Comparison of ENCODE assay signal across 8 cellular contexts in genomic region chr16:78002915-78003538, GRCh38. TPM values are rescaled to one million over a fixed set of nuclear protein-coding genes. Genes with fewer than 3 reads are reported as not detected.
DNase-seq lines count a peak whose midpoint lies in the region; ATAC-seq, FAIRE-seq and TF ChIP-seq lines count a peak whose summit lies in the region.

No MANE protein-coding gene starts in this region.

- H3K4me1 Mint-ChIP-seq in T-helper 17 cell, result no peaks in the 10 kb centered on the region
- H3K4me1 Mint-ChIP-seq in astrocyte (ENCODE audit: low read depth, unreplicated experiment), result no peaks in the 10 kb centered on the region

- H3K27me3 Mint-ChIP-seq in T-helper 17 cell (peaks cover 28% of the 10 kb centered on the region), astrocyte (ENCODE audit: low read depth, unreplicated experiment) (no peaks in the 10 kb centered on the region)

- peaks cover 3% of the 10 kb centered on the region for H3K9me3 Mint-ChIP-seq in astrocyte (ENCODE audit: unreplicated experiment)

- no peak overlapping the region for H3K27ac ChIP-seq in astrocyte (ENCODE audit: low read depth, low read length)
- H3K27ac ChIP-seq in hepatocyte, result no peak overlapping the region
- no peak overlapping the region for H3K27ac ChIP-seq in gastrocnemius medialis

- H3K9me3 ChIP-seq in T-helper 17 cell (ENCODE audit: control insufficient read depth, low read length, poor library complexity, severe bottlenecking) (no peaks in the 10 kb centered on the region), astrocyte (ENCODE audit: insufficient read depth, low read depth, low read length) (no peaks in the 10 kb centered on the region), hepatocyte (ENCODE audit: low read depth) (no peaks in the 10 kb centered on the region), gastrocnemius medialis (no peaks in the 10 kb centered on the region)

- H2AFZ ChIP-seq in astrocyte (ENCODE audit: low read depth, low read length), result peak overlapping the region; percentile 29
- H2AFZ ChIP-seq in hepatocyte, result no peak overlapping the region

- H3K79me2 ChIP-seq in astrocyte (ENCODE audit: insufficient read depth, low read length) (no peaks in the 10 kb centered on the region), hepatocyte (no peaks in the 10 kb centered on the region)

- H3K4me3 Mint-ChIP-seq in T-helper 17 cell (no peak overlapping the region), astrocyte (ENCODE audit: unreplicated experiment) (no peak overlapping the region)

- no peak for TF ChIP-seq POLR2A in gastrocnemius medialis (IDR thresholded peaks at IDR 0.05)

- peak; percentile 96 for ATAC-seq in HG02870 (IDR thresholded peaks at IDR 0.05; ENCODE audit: unreplicated experiment)
- peak; percentile 89 for ATAC-seq in T-helper 17 cell
- peak; percentile 58 to 65 for ATAC-seq in gastrocnemius medialis

- H3K27ac Mint-ChIP-seq in T-helper 17 cell, result peak overlapping the region; percentile 19
- H3K27ac Mint-ChIP-seq in astrocyte (ENCODE audit: unreplicated experiment), result peak overlapping the region; percentile 43

- no peak overlapping the region for H3K4me3 ChIP-seq in astrocyte (ENCODE audit: insufficient read depth, low read depth, low read length)
- H3K4me3 ChIP-seq in hepatocyte, result no peak overlapping the region
- H3K4me3 ChIP-seq in gastrocnemius medialis, result no peak overlapping the region

- TF ChIP-seq CTCF in astrocyte (IDR thresholded peaks at IDR 0.05; ENCODE audit: insufficient read depth, low read depth, low read length), result peak; percentile 96
- TF ChIP-seq CTCF in hepatocyte (IDR thresholded peaks at IDR 0.05; ENCODE audit: poor library complexity), result peak; percentile 92
- TF ChIP-seq CTCF in gastrocnemius medialis (IDR thresholded peaks at IDR 0.05 in 4 of 5, conservative IDR thresholded peaks at IDR 0.05 in 1 of 5), result peak; percentile 36 to 72 (median 63)

- H3K9me2 ChIP-seq in hepatocyte (replicated peaks; ENCODE audit: insufficient read depth), result no peaks in the 10 kb centered on the region

- no peaks in the 10 kb centered on the region for H4K20me1 ChIP-seq in astrocyte (ENCODE audit: insufficient read depth, low read length)
- H4K20me1 ChIP-seq in hepatocyte (ENCODE audit: insufficient read depth, poor library complexity, severe bottlenecking), result no peaks in the 10 kb centered on the region

- no peaks in the 10 kb centered on the region for H3K36me3 Mint-ChIP-seq in T-helper 17 cell (ENCODE audit: low read depth)
- H3K36me3 Mint-ChIP-seq in astrocyte (ENCODE audit: low read depth, unreplicated experiment), result no peaks in the 10 kb centered on the region

- peak overlapping the region; percentile 55 for H3K4me2 ChIP-seq in astrocyte (ENCODE audit: low read length)
- H3K4me2 ChIP-seq in hepatocyte, result peak overlapping the region; percentile 45

- in situ Hi-C loops in gastrocnemius medialis (cut with MboI; ENCODE audit: low sequenced_read_pairs in 4 of 4), result no loop called here

- FAIRE-seq in astrocyte (lab: Jason Lieb, UNC), result peak; percentile 56

- H3K4me1 ChIP-seq in astrocyte (ENCODE audit: insufficient read depth, low read length) (no peaks in the 10 kb centered on the region), hepatocyte (ENCODE audit: insufficient read depth) (peaks cover 12% of the 10 kb centered on the region), gastrocnemius medialis (no peaks in the 10 kb centered on the region)

- DNase-seq in NK-92 treated with Interleukin-12 subunit alpha and Interleukin-12 subunit beta, amount 100 ng/mL, for 24 hours (lab: John Stamatoyannopoulos, UW), result peak; percentile 58
- no peak for DNase-seq in NK-92 (lab: John Stamatoyannopoulos, UW; ENCODE audit: unreplicated experiment)
- DNase-seq in NCI-H146 treated with DMSO at 0.1 percent for 48 hours (lab: John Stamatoyannopoulos, UW; ENCODE audit: unreplicated experiment), result peak; percentile 80
- peak; percentile 19 to 39 (median 25) for DNase-seq in T-helper 17 cell
- DNase-seq in astrocyte (ENCODE audit: low read depth), result peak; percentile 75
- DNase-seq in hepatocyte (ENCODE audit: low spot score), result peak; percentile 90
- DNase-seq in gastrocnemius medialis, result peak; percentile 31 to 61

- intact Hi-C loops in gastrocnemius medialis (cut with DNase I; ENCODE audit: low total_unique reads), result loop anchor here (1.0 kb wide), 1 partner anchor 328 kb away; no protein-coding TSS in a partner anchor

- H3K27me3 ChIP-seq in astrocyte (ENCODE audit: insufficient read depth, low read length) (peaks cover 2% of the 10 kb centered on the region), hepatocyte (no peaks in the 10 kb centered on the region), gastrocnemius medialis (no peaks in the 10 kb centered on the region)

- no peak overlapping the region for H3K9ac ChIP-seq in astrocyte (ENCODE audit: low read length)

- 22% methylated on average over 11 of the region's 11 CpGs for WGBS in hepatocyte (ENCODE audit: low lambda C conversion rate, missing lambda C conversion rate)

- no peaks in the 10 kb centered on the region for H3K36me3 ChIP-seq in astrocyte (ENCODE audit: insufficient read depth, low read length)
- no peaks in the 10 kb centered on the region for H3K36me3 ChIP-seq in hepatocyte (replicated peaks; ENCODE audit: insufficient read depth, low read depth)
- H3K36me3 ChIP-seq in gastrocnemius medialis, result no peaks in the 10 kb centered on the region

RNA-seq across cellular contexts. Expression of gene CLEC3A, which starts 19.3 kb away (rescaled TPM):
- total RNA-seq in T-helper 17 cell (not detected), astrocyte (not detected in 2 replicates), hepatocyte (3.5 and 4.7 TPM in 2 replicates), gastrocnemius medialis (not detected)
- 3.5 and 3.8 TPM in 2 replicates for polyA plus RNA-seq in hepatocyte
